In the genomic region with DNA sequence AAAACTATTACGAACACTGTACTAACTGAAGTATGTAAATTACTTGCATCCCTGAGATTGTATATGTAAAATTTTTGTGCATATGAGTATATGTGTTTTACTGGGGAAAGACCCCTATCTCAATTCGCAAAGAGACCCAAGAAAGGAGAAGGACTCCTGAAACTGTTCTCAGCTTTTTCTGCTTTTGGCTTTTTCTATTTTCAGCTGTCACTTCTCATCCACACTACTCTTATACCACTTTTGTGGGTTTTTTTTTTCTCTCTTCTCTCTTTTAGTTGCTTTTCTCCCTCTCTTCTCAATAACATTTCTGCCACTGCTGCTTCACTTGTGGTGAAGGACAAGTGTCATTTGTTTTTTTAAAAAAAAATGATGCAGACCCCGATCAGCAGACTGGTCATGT, we compare ENCODE assay signal across 12 cellular contexts. TPM values are rescaled to one million over a fixed set of nuclear protein-coding genes. Genes with fewer than 3 reads are reported as not detected.
A peak's percentile ranks its signal among the peaks of the same experiment; 100 is the strongest.
DNase-seq lines count a peak whose midpoint lies in the region; ATAC-seq and TF ChIP-seq lines count a peak whose summit lies in the region.
"Had no signal": no experiment of that assay in that cellular context is flagged by ENCODE, and none has a peak within 500 bp of the region (broad histone marks: within the 10 kb centered on the region; RNA-seq: fewer than 3 reads in every experiment).

No MANE protein-coding gene starts in this region.

- peak overlapping the region; percentile 4 for H3K4me3 Mint-ChIP-seq in CD4-positive, alpha-beta T cell
- no peak overlapping the region for H3K4me3 Mint-ChIP-seq in activated T-helper 2 cell treated with anti-CD3 and anti-CD28 coated beads, Interferon-gamma antibody, Interleukin-2, Interleukin-4, amounts not matched to agents 10 μg/mL and 5 μg/mL and 100 μg/mL, durations not matched to agents 14 hours and 24 hours and 36 hours (ENCODE audit: low read depth)

- H3K36me3 Mint-ChIP-seq in CD4-positive, alpha-beta T cell (ENCODE audit: low read depth) = peaks cover 54% of the 10 kb centered on the region
- H3K36me3 Mint-ChIP-seq in activated T-helper 2 cell treated with anti-CD3 and anti-CD28 coated beads, Interferon-gamma antibody, Interleukin-2, Interleukin-4, amounts not matched to agents 10 μg/mL and 5 μg/mL and 100 μg/mL, durations not matched to agents 14 hours and 24 hours and 36 hours (ENCODE audit: low read depth) = peaks cover 47% of the 10 kb centered on the region

- in situ Hi-C loops in KBM-7 (cut with MboI; ENCODE audit: low pct_unique_long_range_greater_than_20kb, low sequenced_read_pairs) = no loop called here

- POLR2A ChIA-PET in CD4-positive, alpha-beta T cell (lab: Charles Lee) = interaction anchor here (1.7 to 5.2 kb wide), 6 partner anchors 11 to 69 kb away, joined by 6 to 40 read pairs (median 16); a partner anchor contains a TSS

- no peaks in the 10 kb centered on the region for H3K27me3 Mint-ChIP-seq in CD4-positive, alpha-beta T cell
- H3K27me3 Mint-ChIP-seq in activated T-helper 2 cell treated with anti-CD3 and anti-CD28 coated beads, Interferon-gamma antibody, Interleukin-2, Interleukin-4, amounts not matched to agents 10 μg/mL and 5 μg/mL and 100 μg/mL, durations not matched to agents 14 hours and 24 hours and 36 hours (ENCODE audit: low read depth) = no peaks in the 10 kb centered on the region

- H3K9me3 ChIP-seq in CD4-positive, alpha-beta T cell (ENCODE audit: control insufficient read depth, low read length) = no peaks in the 10 kb centered on the region
- H3K9me3 ChIP-seq: Caco-2 had no signal

- DNase-seq in CD4-positive, alpha-beta T cell = no peak
- DNase-seq in activated T-helper 2 cell treated with anti-CD3 and anti-CD28 coated beads, Interferon-gamma antibody, Interleukin-2, Interleukin-4, amounts not matched to agents 10 μg/mL and 5 μg/mL and 100 μg/mL, durations not matched to agents 14 hours and 24 hours and 36 hours (ENCODE audit: low spot score) = no peak
- DNase-seq in KBM-7 = no peak
- DNase-seq in T1000 (lab: John Stamatoyannopoulos, UW) = no peak
- DNase-seq in HPDE6-E6E7 (ENCODE audit: extremely low spot score) = no peak
- DNase-seq: Caco-2, mammary epithelial cell, NCI-H2081 had no signal

- H3K27ac Mint-ChIP-seq in CD4-positive, alpha-beta T cell = peak overlapping the region; percentile 93
- H3K27ac Mint-ChIP-seq in activated T-helper 2 cell treated with anti-CD3 and anti-CD28 coated beads, Interferon-gamma antibody, Interleukin-2, Interleukin-4, amounts not matched to agents 10 μg/mL and 5 μg/mL and 100 μg/mL, durations not matched to agents 14 hours and 24 hours and 36 hours = peak overlapping the region; percentile 64

- peaks cover 87% of the 10 kb centered on the region for H3K4me1 Mint-ChIP-seq in CD4-positive, alpha-beta T cell (ENCODE audit: low read depth)
- H3K4me1 Mint-ChIP-seq in activated T-helper 2 cell treated with anti-CD3 and anti-CD28 coated beads, Interferon-gamma antibody, Interleukin-2, Interleukin-4, amounts not matched to agents 10 μg/mL and 5 μg/mL and 100 μg/mL, durations not matched to agents 14 hours and 24 hours and 36 hours (ENCODE audit: low read depth) = peaks cover 50% of the 10 kb centered on the region

- no peak overlapping the region for H3K27ac ChIP-seq in CD4-positive, alpha-beta T cell (ENCODE audit: low read depth, low read length)
- H3K27ac ChIP-seq: VCaP had no signal

- H3K27me3 ChIP-seq in CD4-positive, alpha-beta T cell (ENCODE audit: control insufficient read depth, insufficient read depth, low read length) = no peaks in the 10 kb centered on the region

- no peak for ATAC-seq in CD4-positive, alpha-beta T cell (ENCODE audit: poor library complexity)
- ATAC-seq in GM18858 (IDR thresholded peaks at IDR 0.05; ENCODE audit: unreplicated experiment) (peak; percentile 35), HG02798 (IDR thresholded peaks at IDR 0.05; ENCODE audit: poor library complexity, unreplicated experiment) (peak; percentile 28), HG03039 (IDR thresholded peaks at IDR 0.05; ENCODE audit: unreplicated experiment) (no peak)

- H3K9me3 Mint-ChIP-seq in CD4-positive, alpha-beta T cell = no peaks in the 10 kb centered on the region
- H3K9me3 Mint-ChIP-seq in activated T-helper 2 cell treated with anti-CD3 and anti-CD28 coated beads, Interferon-gamma antibody, Interleukin-2, Interleukin-4, amounts not matched to agents 10 μg/mL and 5 μg/mL and 100 μg/mL, durations not matched to agents 14 hours and 24 hours and 36 hours = no peaks in the 10 kb centered on the region

- TF ChIP-seq CTCF in CD4-positive, alpha-beta T cell (IDR thresholded peaks at IDR 0.05) = no peak

- intact Hi-C loops in CD4-positive, alpha-beta T cell (cut with DNase I, micrococcal nuclease) = loop anchor here (2.0 to 5.0 kb wide), 2 partner anchors 22 to 41 kb away; a partner anchor contains a TSS
- intact Hi-C loops in activated T-helper 2 cell treated with anti-CD3 and anti-CD28 coated beads, Interferon-gamma antibody, Interleukin-2, Interleukin-4, amounts not matched to agents 10 μg/mL and 5 μg/mL and 100 μg/mL, durations not matched to agents 14 hours and 24 hours and 36 hours (cut with micrococcal nuclease) = no loop called here

- CTCF ChIA-PET in CD4-positive, alpha-beta T cell (lab: Charles Lee) = interaction anchor here (2.8 to 4.2 kb wide), 2 partner anchors 13 to 69 kb away, joined by 14 to 22 read pairs; no protein-coding TSS in a partner anchor

RNA-seq across cellular contexts. Expression of a gene that starts 39.8 kb away (rescaled TPM):
- 10 to 100 TPM; 96.8 to 98.5 TPM for total RNA-seq in CD4-positive, alpha-beta T cell
- 43.0 and 45.1 TPM in 2 replicates for total RNA-seq in activated T-helper 2 cell treated with anti-CD3 and anti-CD28 coated beads, Interferon-gamma antibody, Interleukin-2, Interleukin-4, amounts not matched to agents 10 μg/mL and 5 μg/mL and 100 μg/mL, durations not matched to agents 14 hours and 24 hours and 36 hours

Comparison
In these comparisons a context has a peak if more than half of its experiments do, and no peak if none do; other contexts are left out.
1. ATAC-seq: peak in GM18858 (single experiment) and HG02798 (single experiment); none in CD4-positive, alpha-beta T cell (single experiment) and HG03039 (single experiment).